ENCODE assay signal across 1 cellular context in the genomic region with DNA sequence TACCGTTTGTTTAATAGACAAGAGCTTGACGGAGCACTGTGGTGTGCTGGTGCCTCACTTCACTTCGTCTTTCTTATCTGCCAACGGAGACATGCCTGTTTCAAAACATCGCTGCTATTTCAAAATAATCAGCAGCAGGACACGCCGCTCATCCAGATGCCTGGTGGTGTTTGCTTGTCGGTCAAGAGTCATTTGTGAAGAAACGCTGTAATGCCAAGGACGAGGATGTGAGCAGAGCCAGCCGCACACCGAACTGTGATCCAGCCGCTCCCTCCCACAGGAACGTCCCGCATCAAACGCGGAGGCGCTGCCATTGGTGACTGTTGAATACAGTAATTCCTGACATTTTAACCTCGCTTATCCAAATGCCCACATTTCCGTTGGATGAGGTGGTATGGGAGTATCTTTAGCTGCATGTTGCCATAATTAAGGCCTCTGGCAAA.
TF ChIP-seq lines count a peak whose summit lies in the region.

No MANE protein-coding gene starts in this region.

TF ChIP-seq in HepG2, 621 proteins besides CTCF, POLR2A, EP300 and RAD21:
- TF ChIP-seq REST (IDR thresholded peaks at IDR 0.05; ENCODE audit: borderline replicate concordance in 1 of 2, low read depth in 1 of 2, low read length in 2 of 2) (no peak), PLSCR1 (CRISPR knock-in tag; IDR thresholded peaks at IDR 0.05; ENCODE audit: borderline replicate concordance) (no peak), ZSCAN9 (CRISPR knock-in tag; IDR thresholded peaks at IDR 0.05; ENCODE audit: borderline replicate concordance) (no peak), LCORL (IDR thresholded peaks at IDR 0.05) (no peak), LCORL (CRISPR knock-in tag; IDR thresholded peaks at IDR 0.05) (no peak)
- TF ChIP-seq, protein P1, sequence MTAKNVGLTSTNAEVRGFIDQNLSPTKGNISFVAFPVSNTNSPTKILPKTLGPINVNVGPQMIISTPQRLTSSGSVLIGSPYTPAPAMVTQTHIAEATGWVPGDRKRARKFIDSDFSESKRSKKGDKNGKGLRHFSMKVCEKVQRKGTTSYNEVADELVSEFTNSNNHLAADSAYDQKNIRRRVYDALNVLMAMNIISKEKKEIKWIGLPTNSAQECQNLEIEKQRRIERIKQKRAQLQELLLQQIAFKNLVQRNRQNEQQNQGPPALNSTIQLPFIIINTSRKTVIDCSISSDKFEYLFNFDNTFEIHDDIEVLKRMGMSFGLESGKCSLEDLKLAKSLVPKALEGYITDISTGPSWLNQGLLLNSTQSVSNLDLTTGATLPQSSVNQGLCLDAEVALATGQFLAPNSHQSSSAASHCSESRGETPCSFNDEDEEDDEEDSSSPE (CRISPR knock-in tag; IDR thresholded peaks at IDR 0.05) = no peak
- TF ChIP-seq, protein P2, sequence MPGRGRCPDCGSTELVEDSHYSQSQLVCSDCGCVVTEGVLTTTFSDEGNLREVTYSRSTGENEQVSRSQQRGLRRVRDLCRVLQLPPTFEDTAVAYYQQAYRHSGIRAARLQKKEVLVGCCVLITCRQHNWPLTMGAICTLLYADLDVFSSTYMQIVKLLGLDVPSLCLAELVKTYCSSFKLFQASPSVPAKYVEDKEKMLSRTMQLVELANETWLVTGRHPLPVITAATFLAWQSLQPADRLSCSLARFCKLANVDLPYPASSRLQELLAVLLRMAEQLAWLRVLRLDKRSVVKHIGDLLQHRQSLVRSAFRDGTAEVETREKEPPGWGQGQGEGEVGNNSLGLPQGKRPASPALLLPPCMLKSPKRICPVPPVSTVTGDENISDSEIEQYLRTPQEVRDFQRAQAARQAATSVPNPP (CRISPR knock-in tag; IDR thresholded peaks at IDR 0.05) = no peak
